In genomic region chr2:105469781-105470180, GRCh38 we compare ENCODE assay signal across 28 cellular contexts.
"Had no signal": no experiment of that assay in that cellular context is flagged by ENCODE, and none has a peak within 500 bp of the region (broad histone marks: within the 10 kb centered on the region; RNA-seq: fewer than 3 reads in every experiment).

No MANE protein-coding gene starts in this region.

- FAIRE-seq: astrocyte, colon had no signal

- H3K27me3 ChIP-seq: brain microvascular endothelial cell, gastrocnemius medialis had no signal

- H3K27me3 Mint-ChIP-seq: activated CD4-positive, alpha-beta T cell treated with anti-CD3 and anti-CD28 coated beads for 36 hours had no signal

- H3K9me3 ChIP-seq: gastrocnemius medialis had no signal

- H3K36me3 ChIP-seq: brain microvascular endothelial cell, gastrocnemius medialis, WERI-Rb-1 had no signal

- H3K4me1 Mint-ChIP-seq: activated B cell treated with CpG ODN at 0.5 μM for 24 hours had no signal

- H3K4me3 ChIP-seq: gastrocnemius medialis had no signal

- H3K36me3 Mint-ChIP-seq: activated CD4-positive, alpha-beta memory T cell treated with anti-CD3 and anti-CD28 coated beads for 36 hours; activated naive CD8-positive, alpha-beta T cell treated with anti-CD3 and anti-CD28 coated beads, Interleukin-2, amount 10 ng/mL, durations not matched to agents 7 days and 5 days had no signal

- H3K9me3 Mint-ChIP-seq: activated B cell treated with CpG ODN at 0.5 μM for 24 hours; activated CD4-positive, alpha-beta memory T cell treated with anti-CD3 and anti-CD28 coated beads for 36 hours; activated CD4-positive, alpha-beta T cell treated with anti-CD3 and anti-CD28 coated beads, Interleukin-2, amount 10 ng/mL, durations not matched to agents 24 days and 14 days; activated naive CD4-positive, alpha-beta T cell treated with anti-CD3 and anti-CD28 coated beads, Interleukin-2, amount 10 ng/mL, durations not matched to agents 7 days and 5 days; activated naive CD4-positive, alpha-beta T cell treated with anti-CD3 and anti-CD28 coated beads, Interleukin-2, amount 50 U/mL, for 72 hours; activated naive CD8-positive, alpha-beta T cell treated with anti-CD3 and anti-CD28 coated beads, Interleukin-2, amount 10 ng/mL, durations not matched to agents 7 days and 5 days; activated T-cell treated with anti-CD3 and anti-CD28 coated beads, Interleukin-2, amount 50 U/mL, for 24 hours; activated T-cell treated with anti-CD3 and anti-CD28 coated beads, Interleukin-2, amount 50 U/mL, for 72 hours; endodermal cell; T-helper 2 cell treated with Interferon-gamma antibody and Interleukin-4, amounts not matched to agents 5 μg/mL and 100 μg/mL, for 36 hours had no signal

- H3K27ac Mint-ChIP-seq: activated B cell treated with CpG ODN at 0.5 μM for 24 hours; activated CD4-positive, alpha-beta memory T cell treated with anti-CD3 and anti-CD28 coated beads for 36 hours; activated CD4-positive, alpha-beta T cell treated with anti-CD3 and anti-CD28 coated beads for 36 hours; activated CD4-positive, alpha-beta T cell treated with anti-CD3 and anti-CD28 coated beads, Interleukin-2, amount 10 ng/mL, durations not matched to agents 24 days and 14 days; activated naive CD4-positive, alpha-beta T cell treated with anti-CD3 and anti-CD28 coated beads, Interleukin-2, amount 10 ng/mL, durations not matched to agents 7 days and 5 days; activated naive CD8-positive, alpha-beta T cell treated with anti-CD3 and anti-CD28 coated beads, Interleukin-2, amount 10 ng/mL, durations not matched to agents 7 days and 5 days; activated T-cell treated with anti-CD3 and anti-CD28 coated beads, Interleukin-2, amount 50 U/mL, for 24 hours; activated T-cell treated with anti-CD3 and anti-CD28 coated beads, Interleukin-2, amount 50 U/mL, for 72 hours; endodermal cell; T-helper 17 cell; T-helper 2 cell treated with Interferon-gamma antibody and Interleukin-4, amounts not matched to agents 5 μg/mL and 100 μg/mL, for 36 hours had no signal

- DNase-seq: activated B cell treated with CpG ODN at 0.5 μM for 24 hours; activated CD4-positive, alpha-beta memory T cell treated with anti-CD3 and anti-CD28 coated beads for 36 hours; activated CD4-positive, alpha-beta T cell treated with anti-CD3 and anti-CD28 coated beads for 36 hours; activated CD4-positive, alpha-beta T cell treated with anti-CD3 and anti-CD28 coated beads, Interleukin-2, amount 10 ng/mL, durations not matched to agents 24 days and 14 days; activated CD8-positive, alpha-beta memory T cell treated with anti-CD3 and anti-CD28 coated beads, Interleukin-2, amount 50 U/mL, for 48 hours; activated gamma-delta T cell; activated naive CD4-positive, alpha-beta T cell; activated naive CD4-positive, alpha-beta T cell treated with anti-CD3 and anti-CD28 coated beads, Interleukin-2, amount 10 ng/mL, durations not matched to agents 7 days and 5 days; activated naive CD8-positive, alpha-beta T cell treated with anti-CD3 and anti-CD28 coated beads, Interleukin-2, amount 10 ng/mL, durations not matched to agents 7 days and 5 days; activated T-cell treated with anti-CD3 and anti-CD28 coated beads for 4 hours; activated T-cell treated with anti-CD3 and anti-CD28 coated beads, Interleukin-2, amount 50 U/mL, for 24 hours; activated T-cell treated with anti-CD3 and anti-CD28 coated beads, Interleukin-2, amount 50 U/mL, for 72 hours; brain microvascular endothelial cell; caudate nucleus; effector memory CD4-positive, alpha-beta T cell; endodermal cell; foreskin keratinocyte; gastrocnemius medialis; T-helper 1 cell; T-helper 17 cell; T1000; WERI-Rb-1 had no signal

- H3K27ac ChIP-seq: brain microvascular endothelial cell, foreskin keratinocyte, gastrocnemius medialis, WERI-Rb-1 had no signal

- H3K4me1 ChIP-seq: foreskin keratinocyte, gastrocnemius medialis had no signal

- ATAC-seq: activated CD4-positive, alpha-beta T cell treated with anti-CD3 and anti-CD28 coated beads for 36 hours; activated CD4-positive, CD25-positive, alpha-beta regulatory T cell treated with anti-CD3 and anti-CD28 coated beads, Interleukin-2, amount 50 U/mL, for 24 hours; activated naive CD4-positive, alpha-beta T cell treated with anti-CD3 and anti-CD28 coated beads, Interleukin-2, amount 50 U/mL, for 72 hours; activated T-cell treated with anti-CD3 and anti-CD28 coated beads, Interleukin-2, amount 50 U/mL, for 72 hours; esophagus mucosa; foreskin keratinocyte; gastrocnemius medialis; T-helper 17 cell had no signal

- H3K4me3 Mint-ChIP-seq: activated B cell treated with CpG ODN at 0.5 μM for 24 hours; activated CD4-positive, alpha-beta memory T cell treated with anti-CD3 and anti-CD28 coated beads for 36 hours; activated CD4-positive, alpha-beta T cell treated with anti-CD3 and anti-CD28 coated beads for 36 hours; activated CD4-positive, alpha-beta T cell treated with anti-CD3 and anti-CD28 coated beads, Interleukin-2, amount 10 ng/mL, durations not matched to agents 24 days and 14 days; activated naive CD4-positive, alpha-beta T cell treated with anti-CD3 and anti-CD28 coated beads, Interleukin-2, amount 10 ng/mL, durations not matched to agents 7 days and 5 days; activated naive CD8-positive, alpha-beta T cell treated with anti-CD3 and anti-CD28 coated beads, Interleukin-2, amount 10 ng/mL, durations not matched to agents 7 days and 5 days; activated T-cell treated with anti-CD3 and anti-CD28 coated beads, Interleukin-2, amount 50 U/mL, for 24 hours; activated T-cell treated with anti-CD3 and anti-CD28 coated beads, Interleukin-2, amount 50 U/mL, for 72 hours; endodermal cell; T-helper 17 cell; T-helper 2 cell treated with Interferon-gamma antibody and Interleukin-4, amounts not matched to agents 5 μg/mL and 100 μg/mL, for 36 hours had no signal
